Comparison of ENCODE assay signal across 8 cellular contexts in genomic region chr10:104267721-104268690, GRCh38. TPM values are rescaled to one million over a fixed set of nuclear protein-coding genes. Genes with fewer than 3 reads are reported as not detected.
A peak's percentile ranks its signal among the peaks of the same experiment; 100 is the strongest.
DNase-seq lines count a peak whose midpoint lies in the region; ATAC-seq, FAIRE-seq and TF ChIP-seq lines count a peak whose summit lies in the region.

No MANE protein-coding gene starts in this region.

- H3K4me1 Mint-ChIP-seq in naive thymus-derived CD8-positive, alpha-beta T cell, result peaks cover 13 to 57% (median 52%) of the 10 kb centered on the region in 4 donors

- H3K9me3 Mint-ChIP-seq in naive thymus-derived CD8-positive, alpha-beta T cell, result no peaks in the 10 kb centered on the region

- H3K4me3 Mint-ChIP-seq in naive thymus-derived CD8-positive, alpha-beta T cell, result peak overlapping the region; percentile 89 to 96 (median 94)

- FAIRE-seq in GM19239 (lab: Jason Lieb, UNC) (peak; percentile 83), D721Med (lab: Jason Lieb, UNC) (no peak)

- H3K27me3 Mint-ChIP-seq in naive thymus-derived CD8-positive, alpha-beta T cell, result no peaks in the 10 kb centered on the region

- H3K36me3 Mint-ChIP-seq in naive thymus-derived CD8-positive, alpha-beta T cell, result peaks cover 5 to 48% (median 11%) of the 10 kb centered on the region in 3 donors

- ATAC-seq in naive thymus-derived CD8-positive, alpha-beta T cell, result no peak

- TF ChIP-seq CTCF in D721Med (IDR thresholded peaks at IDR 0.05; ENCODE audit: insufficient read depth, missing control alignments), result no peak

- H3K27ac Mint-ChIP-seq in naive thymus-derived CD8-positive, alpha-beta T cell, result peak overlapping the region; percentile 94 to 99 (median 98)

- POLR2A ChIA-PET in naive thymus-derived CD8-positive, alpha-beta T cell (lab: Charles Lee), result interaction anchor here (1.0 to 1.6 kb wide), 4 partner anchors 9 to 147 kb away, joined by 3 to 16 read pairs (median 10); partner anchors contain the start of genes GSTO1 and SFR1

- DNase-seq in GM19239 (ENCODE audit: insufficient read length, low spot score) (no peak), RKO (ENCODE audit: low spot score) (peak; percentile 74), dermis blood vessel endothelial cell (peak; percentile 41), HPDE6-E6E7 (ENCODE audit: extremely low spot score) (no peak), SW480 (ENCODE audit: low spot score) (no peak), NCI-H1105 (lab: John Stamatoyannopoulos, UW) (no peak), D721Med (ENCODE audit: insufficient read length, low spot score) (no peak)
- no peak for DNase-seq in naive thymus-derived CD8-positive, alpha-beta T cell

RNA-seq across cellular contexts. Expression of gene GSTO2, which starts 1.0 kb away (rescaled TPM):
- total RNA-seq in dermis blood vessel endothelial cell, result 0.51 and 0.85 TPM in 2 replicates
- total RNA-seq in naive thymus-derived CD8-positive, alpha-beta T cell, result 1 to 10 TPM; 1.4 to 1.5 TPM
- 1 to 10 TPM in 2 of 3 donors, under 1 TPM in 1; 0.15 to 2.0 (median 1.1) TPM for polyA plus RNA-seq in naive thymus-derived CD8-positive, alpha-beta T cell

RNA-seq across cellular contexts. Expression of gene GSTO1, which starts 13.3 kb away (rescaled TPM):
- 147 and 348 TPM in 2 replicates for total RNA-seq in dermis blood vessel endothelial cell
- total RNA-seq in naive thymus-derived CD8-positive, alpha-beta T cell, result 10 to 100 TPM; 38.7 to 44.3 TPM
- 100 to 1,000 TPM; 119 to 135 (median 134) TPM for polyA plus RNA-seq in naive thymus-derived CD8-positive, alpha-beta T cell

RNA-seq across cellular contexts. Expression of gene CFAP43, which starts 35.8 kb away (rescaled TPM):
- 0.23 TPM in 1 of 2 replicates, not detected in the other for total RNA-seq in dermis blood vessel endothelial cell
- total RNA-seq in naive thymus-derived CD8-positive, alpha-beta T cell, result under 1 TPM; 0.16 to 0.39 TPM
- not detected for polyA plus RNA-seq in naive thymus-derived CD8-positive, alpha-beta T cell

Comparison
In these comparisons a context has a peak if more than half of its experiments do, and no peak if none do; other contexts are left out.
1. DNase-seq: peak in RKO (single experiment) and dermis blood vessel endothelial cell (single experiment); none in GM19239 (single experiment), naive thymus-derived CD8-positive, alpha-beta T cell (0 of 10), HPDE6-E6E7 (single experiment), SW480 (single experiment), NCI-H1105 (single experiment) and D721Med (single experiment).